16 cellular contexts compared by ENCODE assay signal in genomic region chr4:70061980-70062379, GRCh38. TPM values are rescaled to one million over a fixed set of nuclear protein-coding genes. Genes with fewer than 3 reads are reported as not detected.
DNase-seq lines count a peak whose midpoint lies in the region; ATAC-seq lines count a peak whose summit lies in the region.
"Had no signal": no experiment of that assay in that cellular context is flagged by ENCODE, and none has a peak within 500 bp of the region (broad histone marks: within the 10 kb centered on the region; RNA-seq: fewer than 3 reads in every experiment).

No MANE protein-coding gene starts in this region.

- H3K79me2 ChIP-seq in mesendoderm (ENCODE audit: control insufficient read depth, insufficient read depth, low read length): no peaks in the 10 kb centered on the region

- H3K27ac ChIP-seq in mesendoderm (ENCODE audit: low read depth, low read length): no peak overlapping the region
- H3K27ac ChIP-seq: cardiac muscle cell had no signal

- no peak overlapping the region for H3K18ac ChIP-seq in mesendoderm (ENCODE audit: low read length)

- H3K4me3 ChIP-seq in mesendoderm (ENCODE audit: low read length): no peak overlapping the region
- H3K4me3 ChIP-seq: cardiac muscle cell had no signal

- no peak overlapping the region for H4K8ac ChIP-seq in mesendoderm (ENCODE audit: low read depth, low read length)

- no peak overlapping the region for H2BK120ac ChIP-seq in mesendoderm (ENCODE audit: low read depth, low read length)

- ATAC-seq in GM18517 (IDR thresholded peaks at IDR 0.05; ENCODE audit: unreplicated experiment) (peak; percentile 87), GM21367 (IDR thresholded peaks at IDR 0.05; ENCODE audit: unreplicated experiment) (peak; percentile 87), HG02870 (IDR thresholded peaks at IDR 0.05; ENCODE audit: unreplicated experiment) (peak; percentile 62), HG03432 (IDR thresholded peaks at IDR 0.05; ENCODE audit: unreplicated experiment) (peak; percentile 95)
- ATAC-seq: stimulated activated memory B cell treated with anti-CD40 and anti-IgM and Interleukin-4, amounts not matched to agents 10 μg/mL and 1 μg/mL and 100 μg/mL, for 72 hours had no signal

- WGBS in mesendoderm (ENCODE audit: extremely low coverage, insufficient coverage, low lambda C conversion rate): no CpG with 5 or more reads among the region's 1 CpG

- H3K36me3 ChIP-seq in mesendoderm (ENCODE audit: control insufficient read depth, insufficient read depth, low read length): no peaks in the 10 kb centered on the region
- H3K36me3 ChIP-seq: cardiac muscle cell had no signal

- no peak overlapping the region for H3K56ac ChIP-seq in mesendoderm (ENCODE audit: low read length)

- H2BK15ac ChIP-seq in mesendoderm (replicated peaks; ENCODE audit: low read depth): no peak overlapping the region

- no peaks in the 10 kb centered on the region for H3K27me3 ChIP-seq in mesendoderm (ENCODE audit: insufficient read depth, low read length, poor library complexity)
- H3K27me3 ChIP-seq: cardiac muscle cell had no signal

- no peaks in the 10 kb centered on the region for H3K4me1 ChIP-seq in mesendoderm (ENCODE audit: control insufficient read depth, low read depth, low read length)

- no peaks in the 10 kb centered on the region for H3K79me1 ChIP-seq in mesendoderm (ENCODE audit: low read length)

- DNase-seq in D341Med (ENCODE audit: low spot score): no peak
- DNase-seq in mesendoderm: no peak
- no peak for DNase-seq in ecto neural progenitor cell (ENCODE audit: low spot score)
- no peak for DNase-seq in OCI-M2 (lab: John Stamatoyannopoulos, UW; ENCODE audit: unreplicated experiment)
- DNase-seq: activated naive CD4-positive, alpha-beta T cell treated with anti-CD3 and anti-CD28 coated beads for 36 hours; DMS153; NCI-H2029; SHP77 treated with DMSO at 0.1 percent for 48 hours; stimulated activated CD4-positive, alpha-beta T cell treated with anti-CD3 and anti-CD28 coated beads, Interleukin-1b, Interleukin-23, amount 100 ng/mL, for 48 hours had no signal

- no peak overlapping the region for H2AK5ac ChIP-seq in mesendoderm (ENCODE audit: low read length)

- H2BK5ac ChIP-seq in mesendoderm (ENCODE audit: low read length): no peak overlapping the region

- no peak overlapping the region for H3K4me2 ChIP-seq in mesendoderm (ENCODE audit: low read length)

- H4K5ac ChIP-seq in mesendoderm (ENCODE audit: low read length): no peak overlapping the region

- H3K9ac ChIP-seq in mesendoderm (ENCODE audit: low read length): no peak overlapping the region

- no peak overlapping the region for H3K4ac ChIP-seq in mesendoderm (ENCODE audit: low read depth, low read length)

- no peak overlapping the region for H3K23ac ChIP-seq in mesendoderm (ENCODE audit: low read length)

RNA-seq across cellular contexts. Expression of gene HTN1, which starts 11.7 kb away (rescaled TPM):
- polyA plus RNA-seq in mesendoderm (2013, experiment 1 of 2): not detected
- not detected for polyA plus RNA-seq in mesendoderm (2013, experiment 2 of 2)
- polyA plus RNA-seq: cardiac muscle cell, endothelial cell of umbilical vein had no signal

RNA-seq across cellular contexts. Expression of gene HTN3, which starts 33.7 kb away (rescaled TPM):
- not detected for polyA plus RNA-seq in mesendoderm (2013, experiment 1 of 2)
- not detected for polyA plus RNA-seq in mesendoderm (2013, experiment 2 of 2)
- polyA plus RNA-seq: cardiac muscle cell, endothelial cell of umbilical vein had no signal
